ENCODE assay signal across 23 cellular contexts in the genomic region with DNA sequence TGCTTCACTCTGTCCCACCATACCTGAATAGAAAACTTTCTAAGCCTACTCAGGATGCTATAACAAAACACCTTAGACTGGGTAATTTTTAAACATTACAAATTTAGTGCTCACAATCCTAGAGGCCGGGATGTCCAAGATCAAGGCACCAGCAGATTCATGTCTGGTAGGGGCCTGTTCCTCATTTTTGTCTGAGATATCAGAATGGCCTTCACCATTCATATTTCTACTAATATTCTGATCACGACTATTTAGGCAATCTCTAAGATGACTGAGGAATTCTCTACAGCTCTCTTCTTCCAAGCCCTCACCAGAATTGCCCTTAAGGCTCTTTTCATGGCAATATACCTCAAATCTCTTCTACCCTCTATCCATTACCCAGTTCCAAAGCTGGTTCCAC.
DNase-seq lines count a peak whose midpoint lies in the region; ATAC-seq and TF ChIP-seq lines count a peak whose summit lies in the region.
"Had no signal": no experiment of that assay in that cellular context is flagged by ENCODE, and none has a peak within 500 bp of the region (broad histone marks: within the 10 kb centered on the region; RNA-seq: fewer than 3 reads in every experiment).

No MANE protein-coding gene starts in this region.

- CTCF ChIA-PET in PC-3 (lab: Charles Lee): no interaction called here

- no peaks in the 10 kb centered on the region for H3K36me3 Mint-ChIP-seq in neural progenitor cell
- H3K36me3 Mint-ChIP-seq: CD14-positive monocyte; CD4-positive, alpha-beta memory T cell; CD4-positive, CD25-positive, alpha-beta regulatory T cell; CD8-positive, alpha-beta memory T cell had no signal

- no peak overlapping the region for H3K27ac Mint-ChIP-seq in neural progenitor cell
- H3K27ac Mint-ChIP-seq: CD14-positive monocyte; CD4-positive, alpha-beta memory T cell; CD4-positive, CD25-positive, alpha-beta regulatory T cell; CD8-positive, alpha-beta memory T cell had no signal

- H3K4me2 ChIP-seq in PC-3 (ENCODE audit: low read length) (peak overlapping the region; percentile 60), neural progenitor cell (no peak overlapping the region)
- H3K4me2 ChIP-seq: BLaER1 had no signal

- 46 to 86% (median 60%) methylated on average over 1 to 2 of the region's 2 CpGs for WGBS in adrenal gland, 4 donors

- H3K36me3 ChIP-seq in PC-3 (ENCODE audit: low read depth, low read length) (no peaks in the 10 kb centered on the region), adrenal gland (replicated peaks in 1 of 2) (no peaks in the 10 kb centered on the region), neural progenitor cell (no peaks in the 10 kb centered on the region)
- H3K36me3 ChIP-seq: BE2C, BLaER1 had no signal

- POLR2A ChIA-PET in PC-3 (lab: Charles Lee; ENCODE audit: unreplicated experiment): no interaction called here

- H3K27ac ChIP-seq in PC-3 (ENCODE audit: low read length): peak overlapping the region; percentile 44
- peak overlapping the region; percentile 29 for H3K27ac ChIP-seq in epithelial cell of prostate
- H3K27ac ChIP-seq in adrenal gland: no peak overlapping the region
- H3K27ac ChIP-seq in neural progenitor cell: no peak overlapping the region
- H3K27ac ChIP-seq: BLaER1 had no signal

- intact Hi-C loops in PC-3 (cut with micrococcal nuclease) (loop anchor here (5.0 kb wide), 1 partner anchor 92 kb away; no protein-coding TSS in a partner anchor), adrenal gland (cut with DNase I) (no loop called here)

- no peaks in the 10 kb centered on the region for H3K27me3 ChIP-seq in PC-3 (ENCODE audit: low read length)
- H3K27me3 ChIP-seq in adrenal gland: no peaks in the 10 kb centered on the region
- H3K27me3 ChIP-seq in neural progenitor cell: no peaks in the 10 kb centered on the region
- H3K27me3 ChIP-seq: BE2C had no signal

- no peaks in the 10 kb centered on the region for H4K20me1 ChIP-seq in PC-3 (ENCODE audit: low read length)
- no peaks in the 10 kb centered on the region for H4K20me1 ChIP-seq in neural progenitor cell (ENCODE audit: low read depth)
- H4K20me1 ChIP-seq: BLaER1 had no signal

- H3K9me3 ChIP-seq in PC-3 (ENCODE audit: low read length) (no peaks in the 10 kb centered on the region), adrenal gland (replicated peaks in 1 of 3) (no peaks in the 10 kb centered on the region), neural progenitor cell (ENCODE audit: low read depth) (no peaks in the 10 kb centered on the region)
- H3K9me3 ChIP-seq: BE2C, BLaER1 had no signal

- H3K4me1 Mint-ChIP-seq in neural progenitor cell: no peaks in the 10 kb centered on the region
- H3K4me1 Mint-ChIP-seq: CD14-positive monocyte; CD4-positive, alpha-beta memory T cell; CD4-positive, CD25-positive, alpha-beta regulatory T cell; CD8-positive, alpha-beta memory T cell had no signal

- no TSS peak for BruUV-seq in PC-3 (replicated peaks; lab: Mats Ljungman, UMichigan)

- no peaks in the 10 kb centered on the region for H3K79me2 ChIP-seq in PC-3 (ENCODE audit: low read length)
- no peaks in the 10 kb centered on the region for H3K79me2 ChIP-seq in neural progenitor cell (ENCODE audit: low read depth)

- no peaks in the 10 kb centered on the region for H3K9me3 Mint-ChIP-seq in neural progenitor cell
- H3K9me3 Mint-ChIP-seq: CD14-positive monocyte had no signal

- TF ChIP-seq CTCF in PC-3 (conservative IDR thresholded peaks at IDR 0.05; ENCODE audit: low read depth, low read length) (no peak), adrenal gland (IDR thresholded peaks at IDR 0.05) (no peak), neural progenitor cell (IDR thresholded peaks at IDR 0.05) (no peak)

- DNase-seq in PC-3: no peak
- DNase-seq in epithelial cell of prostate (ENCODE audit: low read depth, low spot score): no peak
- DNase-seq in adrenal gland: no peak
- no peak for DNase-seq in cerebellum (ENCODE audit: low spot score)
- no peak for DNase-seq in neural progenitor cell (ENCODE audit: low spot score)
- DNase-seq: 8988T; ACHN; BE2C; C1 segment of cervical spinal cord; CD4-positive, alpha-beta memory T cell; CD4-positive, CD25-positive, alpha-beta regulatory T cell; CD8-positive, alpha-beta memory T cell; COR-L47; DMS 273 treated with DMSO at 0.1 percent for 48 hours; DMS153; DMS53; DMS79; DND-41; EL; GDM1 had no signal

- H3K9ac ChIP-seq in PC-3 (ENCODE audit: low read length) (no peak overlapping the region), neural progenitor cell (no peak overlapping the region)
- H3K9ac ChIP-seq: BLaER1 had no signal

- no peaks in the 10 kb centered on the region for H3K9me2 ChIP-seq in PC-3 (replicated peaks; ENCODE audit: low read length)

- H3K27me3 Mint-ChIP-seq in neural progenitor cell (ENCODE audit: insufficient read depth, low read depth): no peaks in the 10 kb centered on the region
- H3K27me3 Mint-ChIP-seq: CD4-positive, alpha-beta memory T cell; CD4-positive, CD25-positive, alpha-beta regulatory T cell had no signal

- H3K4me3 ChIP-seq in PC-3 (ENCODE audit: low read length): no peak overlapping the region; the same call in 1 of the 2 replicates
- no peak overlapping the region for H3K4me3 ChIP-seq in adrenal gland
- no peak overlapping the region for H3K4me3 ChIP-seq in neural progenitor cell
- H3K4me3 ChIP-seq: BLaER1, GM12878 had no signal

- H3F3A ChIP-seq in PC-3 (ENCODE audit: low read length, unreplicated experiment): no peaks in the 10 kb centered on the region
- H3F3A ChIP-seq in neural progenitor cell (ENCODE audit: low read depth): no peaks in the 10 kb centered on the region

- H2AFZ ChIP-seq in PC-3 (ENCODE audit: low read length): no peak overlapping the region
- no peak overlapping the region for H2AFZ ChIP-seq in neural progenitor cell (replicated peaks)

- ATAC-seq in PC-3: peak; percentile 19; the same call in 1 of the 2 replicates
- ATAC-seq: GM12878 had no signal

- H3K4me3 Mint-ChIP-seq in neural progenitor cell: no peak overlapping the region
- H3K4me3 Mint-ChIP-seq: CD14-positive monocyte; CD4-positive, alpha-beta memory T cell; CD4-positive, CD25-positive, alpha-beta regulatory T cell; CD8-positive, alpha-beta memory T cell had no signal

- H3K4me1 ChIP-seq in PC-3 (ENCODE audit: insufficient read depth, low read length) (peaks cover 33% of the 10 kb centered on the region), adrenal gland (replicated peaks in 1 of 2) (no peaks in the 10 kb centered on the region), neural progenitor cell (no peaks in the 10 kb centered on the region)
- H3K4me1 ChIP-seq: BE2C, BLaER1 had no signal

- TF ChIP-seq POLR2A in adrenal gland (IDR thresholded peaks at IDR 0.05): no peak

Comparison
In these comparisons a context has a peak if more than half of its experiments do, and no peak if none do; other contexts are left out.
1. H3K27ac ChIP-seq: peak in PC-3 (single experiment) and epithelial cell of prostate (single experiment); none in adrenal gland (0 of 5) and neural progenitor cell (single experiment).